1 cellular context compared by ENCODE assay signal in genomic region chr6:33622456-33623431, GRCh38.
TF ChIP-seq lines count a peak whose summit lies in the region.

No MANE protein-coding gene starts in this region.

TF ChIP-seq in HEK293, 187 proteins besides CTCF, POLR2A, EP300 and RAD21 (continued from another document and continues in another):
- TF ChIP-seq ZBTB10 (tag by site-specific recombination; IDR thresholded peaks at IDR 0.05) = no peak
- no peak for TF ChIP-seq ZBTB11 (tag by site-specific recombination; conservative IDR thresholded peaks at IDR 0.05; ENCODE audit: low read depth)
- TF ChIP-seq ZXDB (tag by site-specific recombination; IDR thresholded peaks at IDR 0.05) = no peak
- TF ChIP-seq ATF2 (tag by site-specific recombination; IDR thresholded peaks at IDR 0.05; ENCODE audit: low read depth) = no peak
- TF ChIP-seq ZNF623 (tag by site-specific recombination; IDR thresholded peaks at IDR 0.05) = no peak
- TF ChIP-seq HOXC10 (CRISPR knock-in tag; IDR thresholded peaks at IDR 0.05) = no peak
- no peak; the same call in 1 of the 2 replicates for TF ChIP-seq ZIC2 (tag by site-specific recombination; IDR thresholded peaks at IDR 0.05)
- no peak for TF ChIP-seq ZNF747 (tag by site-specific recombination; IDR thresholded peaks at IDR 0.05)
- TF ChIP-seq SP3 (tag by site-specific recombination; IDR thresholded peaks at IDR 0.05) = peak; percentile 38
- no peak for TF ChIP-seq ZNF501 (tag by site-specific recombination; IDR thresholded peaks at IDR 0.05)
- TF ChIP-seq ZBTB8A (tag by site-specific recombination; IDR thresholded peaks at IDR 0.05) = peak; percentile 59
- no peak for TF ChIP-seq ZNF23 (tag by site-specific recombination; IDR thresholded peaks at IDR 0.05; ENCODE audit: borderline replicate concordance)
- TF ChIP-seq ZNF121 (tag by site-specific recombination; IDR thresholded peaks at IDR 0.05) = peak; percentile 92
- no peak for TF ChIP-seq ZNF785 (tag by site-specific recombination; IDR thresholded peaks at IDR 0.05)
- TF ChIP-seq ZNF394 (tag by site-specific recombination; IDR thresholded peaks at IDR 0.05; ENCODE audit: borderline replicate concordance) = 0 out of 2 replicates have a peak, but pooled peaks have one; percentile 44
- TF ChIP-seq ZNF529 (tag by site-specific recombination; IDR thresholded peaks at IDR 0.05; ENCODE audit: insufficient replicate concordance) = no peak
- no peak for TF ChIP-seq ZNF704 (tag by site-specific recombination; IDR thresholded peaks at IDR 0.05)
- no peak for TF ChIP-seq ZNF37A (tag by site-specific recombination; IDR thresholded peaks at IDR 0.05)
- no peak for TF ChIP-seq ZNF302 (tag by site-specific recombination; IDR thresholded peaks at IDR 0.05; ENCODE audit: low read depth)
- no peak for TF ChIP-seq ZNF560 (tag by site-specific recombination; IDR thresholded peaks at IDR 0.05; ENCODE audit: borderline replicate concordance)
- TF ChIP-seq TRIM28 (IDR thresholded peaks at IDR 0.05; ENCODE audit: borderline replicate concordance, low read length) = no peak
- TF ChIP-seq ZNF174 (tag by site-specific recombination; IDR thresholded peaks at IDR 0.05) = no peak
- no peak for TF ChIP-seq ZNF830 (tag by site-specific recombination; IDR thresholded peaks at IDR 0.05; ENCODE audit: low read depth)
- TF ChIP-seq ZNF335 (tag by site-specific recombination; conservative IDR thresholded peaks at IDR 0.05) = peak; percentile 20; the same call in 1 of the 2 replicates
- no peak for TF ChIP-seq ZNF10 (tag by site-specific recombination; IDR thresholded peaks at IDR 0.05)
- TF ChIP-seq ZNF639 (tag by site-specific recombination; IDR thresholded peaks at IDR 0.05) = no peak
- no peak for TF ChIP-seq ZSCAN16 (tag by site-specific recombination; IDR thresholded peaks at IDR 0.05)
- no peak for TF ChIP-seq ZNF776 (tag by site-specific recombination; IDR thresholded peaks at IDR 0.05; ENCODE audit: borderline replicate concordance)
- no peak for TF ChIP-seq ZNF132 (tag by site-specific recombination; IDR thresholded peaks at IDR 0.05; ENCODE audit: borderline replicate concordance)
- no peak for TF ChIP-seq PRDM6 (tag by site-specific recombination; IDR thresholded peaks at IDR 0.05)
- no peak for TF ChIP-seq ZNF175 (tag by site-specific recombination; IDR thresholded peaks at IDR 0.05)
- TF ChIP-seq ZNF580 (tag by site-specific recombination; IDR thresholded peaks at IDR 0.05) = no peak
- TF ChIP-seq ZNF223 (tag by site-specific recombination; IDR thresholded peaks at IDR 0.05) = no peak
- no peak for TF ChIP-seq ZNF26 (tag by site-specific recombination; IDR thresholded peaks at IDR 0.05)
- no peak for TF ChIP-seq ZNF555 (tag by site-specific recombination; conservative IDR thresholded peaks at IDR 0.05)
- no peak; the same call in 1 of the 2 replicates for TF ChIP-seq PRDM10 (tag by site-specific recombination; IDR thresholded peaks at IDR 0.05)
- 0 out of 2 replicates have a peak, but pooled peaks have one; percentile 41 for TF ChIP-seq ZSCAN30 (tag by site-specific recombination; IDR thresholded peaks at IDR 0.05)
- no peak for TF ChIP-seq ZFP37 (tag by site-specific recombination; IDR thresholded peaks at IDR 0.05)
- no peak for TF ChIP-seq ZNF658 (tag by site-specific recombination; IDR thresholded peaks at IDR 0.05)
- no peak for TF ChIP-seq SALL2 (tag by site-specific recombination; IDR thresholded peaks at IDR 0.05; ENCODE audit: borderline replicate concordance)
- no peak for TF ChIP-seq SCRT2 (tag by site-specific recombination; IDR thresholded peaks at IDR 0.05)
- TF ChIP-seq ZNF621 (tag by site-specific recombination; IDR thresholded peaks at IDR 0.05) = no peak
- no peak for TF ChIP-seq ZFP41 (tag by site-specific recombination; IDR thresholded peaks at IDR 0.05; ENCODE audit: borderline replicate concordance)
- no peak for TF ChIP-seq ZBTB44 (tag by site-specific recombination; IDR thresholded peaks at IDR 0.05)
- TF ChIP-seq GLIS2 (tag by site-specific recombination; IDR thresholded peaks at IDR 0.05) = peak; percentile 28; the same call in 1 of the 2 replicates
